In the genomic region with DNA sequence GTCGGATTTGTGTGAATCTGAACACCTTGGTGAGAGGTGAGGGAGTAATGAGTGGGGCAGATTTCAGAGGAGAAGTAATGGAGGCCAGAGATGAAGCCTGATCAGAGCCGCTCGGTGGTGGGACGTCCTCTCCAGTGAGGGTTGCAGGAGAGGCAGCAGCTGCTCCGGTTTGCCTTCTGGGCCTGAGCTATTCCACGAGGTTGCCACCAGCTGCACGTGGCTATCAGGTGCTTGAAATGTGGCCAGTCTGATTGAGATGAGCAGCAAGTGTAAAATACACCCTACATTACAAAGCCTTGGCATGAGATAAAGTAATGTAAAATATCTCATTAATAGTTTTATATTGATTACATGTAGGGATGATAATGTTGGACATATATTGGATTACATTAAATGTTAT, we compare ENCODE assay signal across 21 cellular contexts. TPM values are rescaled to one million over a fixed set of nuclear protein-coding genes. Genes with fewer than 3 reads are reported as not detected.
"Had no signal": no experiment of that assay in that cellular context is flagged by ENCODE, and none has a peak within 500 bp of the region (broad histone marks: within the 10 kb centered on the region; RNA-seq: fewer than 3 reads in every experiment).

No MANE protein-coding gene starts in this region.

- DNase-seq: KBM-7, NCI-H1092, NCI-H1105 treated with DMSO at 0.1 percent for 48 hours, NCI-H1417 treated with DMSO at 0.1 percent for 48 hours, NCI-H146, NCI-H1694 treated with DMSO at 0.1 percent for 48 hours, NCI-H1930, NCI-H2081, NCI-H2107, NCI-H226, NCI-H446, NCI-H510A, NCI-H524 treated with DMSO at 0.1 percent for 48 hours, NCI-H69, NCI-H774, RPMI8226 had no signal

- ATAC-seq: SK-N-SH treated with all-trans-retinoic acid at 6 μM for 48 hours had no signal

- H3K27ac ChIP-seq: HL-60 had no signal

- FAIRE-seq: HTR-8/SVneo, RCC 7860 had no signal

RNA-seq across cellular contexts. Expression of a gene that starts 10.8 kb away (rescaled TPM):
- total RNA-seq: MCF 10A had no signal
